1 cellular context compared by ENCODE assay signal in the genomic region with DNA sequence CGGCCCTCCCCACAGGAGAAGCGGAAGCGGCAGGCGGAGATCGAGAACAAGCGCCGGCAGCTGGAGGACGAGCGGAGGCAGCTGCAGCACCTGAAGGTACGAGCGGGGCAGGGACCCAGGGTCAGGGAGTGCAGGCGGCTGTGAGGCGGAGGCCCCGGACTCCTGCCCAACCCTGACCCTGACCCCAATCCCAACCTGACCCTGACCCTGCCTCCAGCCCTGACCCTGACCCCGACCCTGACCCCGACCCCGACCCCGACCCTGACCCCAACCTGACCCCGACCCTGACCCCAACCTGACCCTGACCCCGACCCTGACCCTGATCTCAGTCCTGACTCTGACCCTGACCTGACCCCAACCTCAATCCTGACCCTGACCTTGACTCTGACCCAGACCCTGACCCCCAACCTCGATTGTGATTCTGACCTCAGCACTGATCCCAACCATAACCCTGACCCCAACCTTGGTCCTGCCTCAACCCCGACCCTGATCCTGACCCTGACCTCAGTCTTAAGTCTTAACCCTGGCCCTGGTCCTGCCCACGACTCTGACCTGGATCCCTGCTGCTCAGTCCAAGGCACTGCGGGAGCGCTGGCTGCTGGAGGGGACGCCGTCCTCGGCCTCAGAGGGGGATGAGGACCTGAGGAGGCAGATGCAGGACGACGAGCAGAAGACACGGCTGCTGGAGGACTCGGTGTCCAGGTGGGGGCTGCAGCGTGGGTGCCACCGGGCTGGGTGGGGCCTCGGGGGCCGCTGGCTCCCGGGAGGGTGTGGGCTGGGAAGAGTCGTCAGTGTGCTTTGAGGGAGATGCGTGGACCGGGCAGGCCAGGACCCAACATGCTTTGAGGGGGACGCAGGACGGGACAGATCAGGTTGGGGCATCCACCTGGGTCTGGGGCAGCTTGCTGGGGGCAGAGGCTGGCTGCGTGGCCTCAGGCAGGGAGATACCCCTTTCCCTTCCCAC.
TF ChIP-seq lines count a peak whose summit lies in the region.

No MANE protein-coding gene starts in this region.

TF ChIP-seq in GM12878, 131 proteins besides CTCF, POLR2A, EP300 and RAD21:
- no peak for TF ChIP-seq ZZZ3 (IDR thresholded peaks at IDR 0.05; ENCODE audit: control insufficient read depth, insufficient read length, low read depth)
- TF ChIP-seq NR2F1 (conservative IDR thresholded peaks at IDR 0.05) = peak; percentile 95
- TF ChIP-seq FOXM1 (IDR thresholded peaks at IDR 0.05; ENCODE audit: low read depth, low read length) = no peak
- peak; percentile 73 for TF ChIP-seq NR2C1 (IDR thresholded peaks at IDR 0.05)
- TF ChIP-seq ZNF207 (IDR thresholded peaks at IDR 0.05; ENCODE audit: borderline replicate concordance) = no peak
- TF ChIP-seq MEF2B (IDR thresholded peaks at IDR 0.05; ENCODE audit: partially characterized antibody, poor library complexity, severe bottlenecking) = no peak
- TF ChIP-seq ZNF217 (IDR thresholded peaks at IDR 0.05) = no peak
TF ChIP-seq in GM12878: peak in this region for 2.
